ENCODE assay signal across 8 cellular contexts in genomic region chr3:137970914-137971831, GRCh38. TPM values are rescaled to one million over a fixed set of nuclear protein-coding genes. Genes with fewer than 3 reads are reported as not detected.
DNase-seq lines count a peak whose midpoint lies in the region; ATAC-seq and TF ChIP-seq lines count a peak whose summit lies in the region.

No MANE protein-coding gene starts in this region.

- no peak overlapping the region for H3K4me3 Mint-ChIP-seq in chondrocyte (ENCODE audit: unreplicated experiment)

- peaks cover 20% of the 10 kb centered on the region for H3K27me3 Mint-ChIP-seq in chondrocyte (ENCODE audit: low read depth)

- ATAC-seq in GM18873 (IDR thresholded peaks at IDR 0.05; ENCODE audit: low FRiP score, unreplicated experiment): peak; percentile 78
- ATAC-seq in HG03103 (IDR thresholded peaks at IDR 0.05; ENCODE audit: low read depth, unreplicated experiment): peak; percentile 96
- peak; percentile 100 for ATAC-seq in left lobe of liver

- no peak overlapping the region for H3K27ac Mint-ChIP-seq in chondrocyte (ENCODE audit: unreplicated experiment)

- TF ChIP-seq CTCF in AG10803 (conservative IDR thresholded peaks at IDR 0.05; ENCODE audit: low read length) (peak; percentile 93), WI38 (IDR thresholded peaks at IDR 0.05; ENCODE audit: low read depth, low read length) (peak; percentile 95), chondrocyte (IDR thresholded peaks at IDR 0.05) (peak; percentile 89)

- DNase-seq in AG10803 (ENCODE audit: low read depth): peak; percentile 57
- DNase-seq in NCI-H2227 treated with DMSO at 0.1 percent for 48 hours (lab: John Stamatoyannopoulos, UW): peak; percentile 19
- DNase-seq in chondrocyte (ENCODE audit: low spot score): no peak
- DNase-seq in left lobe of liver (ENCODE audit: low spot score): peak; percentile 80
- peak; percentile 46 to 62 for DNase-seq in stimulated activated CD4-positive, alpha-beta T cell treated with anti-CD3 and anti-CD28 coated beads, Interleukin-4, amount 100 ng/mL, for 48 hours (ENCODE audit: low read depth in 2 of 2)

- no peak overlapping the region for H3K4me3 ChIP-seq in AG10803 (ENCODE audit: low read length)
- no peak overlapping the region for H3K4me3 ChIP-seq in WI38 (ENCODE audit: low read depth, low read length)

- H3K4me1 Mint-ChIP-seq in chondrocyte (ENCODE audit: low read depth): peaks cover 4% of the 10 kb centered on the region

- H3K9me3 Mint-ChIP-seq in chondrocyte (ENCODE audit: low read depth): peaks cover 3% of the 10 kb centered on the region

- no peaks in the 10 kb centered on the region for H3K36me3 Mint-ChIP-seq in chondrocyte (ENCODE audit: low read depth)

RNA-seq across cellular contexts. Expression of gene CLDN18, which starts 38.8 kb away (rescaled TPM):
- not detected in 3 replicates for total RNA-seq in chondrocyte
- total RNA-seq in left lobe of liver: 0.23 TPM
